ENCODE assay signal across 16 cellular contexts in the genomic region with DNA sequence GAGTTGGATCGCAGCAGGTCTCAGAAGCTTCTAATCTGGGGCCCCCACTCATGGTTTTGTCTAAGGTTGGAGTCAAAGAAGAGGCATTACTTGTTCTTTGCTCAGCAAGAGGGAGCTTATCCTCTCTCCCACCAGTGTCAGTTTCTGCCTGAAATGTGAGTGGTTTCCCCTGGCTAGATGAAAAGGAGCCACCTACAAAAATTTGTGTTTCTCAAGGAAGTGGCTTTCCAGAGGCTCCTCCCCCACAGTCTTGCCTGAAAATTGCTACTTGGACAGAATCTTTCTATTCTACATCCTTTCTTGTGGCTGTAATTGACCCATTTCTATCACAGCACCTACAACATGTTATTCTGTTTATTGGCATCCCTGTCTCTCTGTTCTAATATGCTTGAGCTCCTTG. TPM values are rescaled to one million over a fixed set of nuclear protein-coding genes. Genes with fewer than 3 reads are reported as not detected.
DNase-seq lines count a peak whose midpoint lies in the region; ATAC-seq and TF ChIP-seq lines count a peak whose summit lies in the region.
"Had no signal": no experiment of that assay in that cellular context is flagged by ENCODE, and none has a peak within 500 bp of the region (broad histone marks: within the 10 kb centered on the region; RNA-seq: fewer than 3 reads in every experiment).

No MANE protein-coding gene starts in this region.

- intact Hi-C loops in CD4-positive, alpha-beta T cell (cut with DNase I, micrococcal nuclease): loop anchor here (2.0 to 5.0 kb wide), 4 partner anchors 15 to 49 kb away; a partner anchor contains a TSS
- intact Hi-C loops in activated T-helper 2 cell treated with anti-CD3 and anti-CD28 coated beads, Interferon-gamma antibody, Interleukin-2, Interleukin-4, amounts not matched to agents 10 μg/mL and 5 μg/mL and 100 μg/mL, durations not matched to agents 14 hours and 24 hours and 36 hours (cut with micrococcal nuclease): loop anchor here (2.0 to 5.0 kb wide), 2 partner anchors 37 to 59 kb away; no protein-coding TSS in a partner anchor
- intact Hi-C loops in natural killer cell (cut with micrococcal nuclease): loop anchor here (5.0 kb wide), 2 partner anchors 36 to 61 kb away; a partner anchor contains a TSS
- intact Hi-C loops in ovary (cut with DNase I): loop anchor here in 1 of 4 donors (5.0 kb wide), 1 partner anchor 34 kb away; no protein-coding TSS in a partner anchor
- intact Hi-C loops in prostate gland (cut with DNase I): no loop called here

- ATAC-seq in CD4-positive, alpha-beta T cell (ENCODE audit: poor library complexity): peak; percentile 25
- ATAC-seq in natural killer cell: peak in 2 of 3 donors; percentile 25 to 31

- peak overlapping the region; percentile 93 for H3K27ac Mint-ChIP-seq in CD4-positive, alpha-beta T cell
- H3K27ac Mint-ChIP-seq in IgD-negative memory B cell: peak overlapping the region in 2 of 3 donors; percentile 16 to 72
- no peak overlapping the region for H3K27ac Mint-ChIP-seq in activated T-helper 2 cell treated with anti-CD3 and anti-CD28 coated beads, Interferon-gamma antibody, Interleukin-2, Interleukin-4, amounts not matched to agents 10 μg/mL and 5 μg/mL and 100 μg/mL, durations not matched to agents 14 hours and 24 hours and 36 hours
- H3K27ac Mint-ChIP-seq in natural killer cell: peak overlapping the region; percentile 84 to 87

- POLR2A ChIA-PET in CD4-positive, alpha-beta T cell (lab: Charles Lee): interaction anchor here (0.6 to 7.8 kb wide), 14 partner anchors 11 to 73 kb away, joined by 3 to 220 read pairs (median 9); a partner anchor contains a TSS

- TF ChIP-seq CTCF in CD4-positive, alpha-beta T cell (IDR thresholded peaks at IDR 0.05): no peak
- TF ChIP-seq CTCF in natural killer cell (IDR thresholded peaks at IDR 0.05) (no peak), ovary (IDR thresholded peaks at IDR 0.05) (no peak), prostate gland (IDR thresholded peaks at IDR 0.05) (no peak)

- H3K4me3 Mint-ChIP-seq in CD4-positive, alpha-beta T cell: peak overlapping the region; percentile 87
- peak overlapping the region in 2 of 4 donors; percentile 71 to 92 for H3K4me3 Mint-ChIP-seq in IgD-negative memory B cell
- peak overlapping the region; percentile 60 for H3K4me3 Mint-ChIP-seq in activated T-helper 2 cell treated with anti-CD3 and anti-CD28 coated beads, Interferon-gamma antibody, Interleukin-2, Interleukin-4, amounts not matched to agents 10 μg/mL and 5 μg/mL and 100 μg/mL, durations not matched to agents 14 hours and 24 hours and 36 hours (ENCODE audit: low read depth)
- H3K4me3 Mint-ChIP-seq in natural killer cell: peak overlapping the region; percentile 77

- peaks cover 8% of the 10 kb centered on the region for H3K36me3 Mint-ChIP-seq in CD4-positive, alpha-beta T cell (ENCODE audit: low read depth)
- H3K36me3 Mint-ChIP-seq in IgD-negative memory B cell (peaks cover 3% of the 10 kb centered on the region), natural killer cell (no peaks in the 10 kb centered on the region)
- no peaks in the 10 kb centered on the region for H3K36me3 Mint-ChIP-seq in activated T-helper 2 cell treated with anti-CD3 and anti-CD28 coated beads, Interferon-gamma antibody, Interleukin-2, Interleukin-4, amounts not matched to agents 10 μg/mL and 5 μg/mL and 100 μg/mL, durations not matched to agents 14 hours and 24 hours and 36 hours (ENCODE audit: low read depth)

- DNase-seq in CD4-positive, alpha-beta T cell: no peak
- no peak for DNase-seq in activated T-helper 2 cell treated with anti-CD3 and anti-CD28 coated beads, Interferon-gamma antibody, Interleukin-2, Interleukin-4, amounts not matched to agents 10 μg/mL and 5 μg/mL and 100 μg/mL, durations not matched to agents 14 hours and 24 hours and 36 hours (ENCODE audit: low spot score)
- DNase-seq in natural killer cell: no peak
- DNase-seq in NCI-H1048 (lab: John Stamatoyannopoulos, UW): no peak
- DNase-seq in ovary: no peak
- no peak for DNase-seq in prostate gland (ENCODE audit: low spot score)
- DNase-seq: activated CD4-positive, alpha-beta T cell treated with anti-CD3 and anti-CD28 coated beads, Interleukin-2, amount 50 U/mL, for 4 hours; adrenal gland; BE2C; caudate nucleus; hypothalamus; NCI-H187; stimulated activated CD4-positive, alpha-beta T cell treated with anti-CD3 and anti-CD28 coated beads, Interleukin-12 subunit alpha, Interleukin-12 subunit beta, amount 100 ng/mL, for 4 hours; substantia nigra had no signal

- CTCF ChIA-PET in CD4-positive, alpha-beta T cell (lab: Charles Lee): interaction anchor here (1.0 to 1.8 kb wide), 7 partner anchors 27 to 81 kb away, joined by 3 to 7 read pairs (median 4); no protein-coding TSS in a partner anchor

- no peak for TF ChIP-seq EP300 in ovary (IDR thresholded peaks at IDR 0.05)

- H3K4me3 ChIP-seq in ovary: no peak overlapping the region
- H3K4me3 ChIP-seq in prostate gland: no peak overlapping the region
- H3K4me3 ChIP-seq: adrenal gland had no signal

- H3K9me3 ChIP-seq in CD4-positive, alpha-beta T cell (ENCODE audit: control insufficient read depth, low read length): no peaks in the 10 kb centered on the region
- H3K9me3 ChIP-seq in ovary: no peaks in the 10 kb centered on the region
- no peaks in the 10 kb centered on the region for H3K9me3 ChIP-seq in prostate gland
- H3K9me3 ChIP-seq: adrenal gland, BE2C had no signal

- WGBS in ovary, 3 donors: 88 to 100% (median 94%) methylated on average over 1 of the region's 1 CpG
- 100% methylated on average over 1 of the region's 1 CpG for WGBS in prostate gland

- peak overlapping the region; percentile 66 for H3K27ac ChIP-seq in CD4-positive, alpha-beta T cell (ENCODE audit: low read depth, low read length)
- H3K27ac ChIP-seq in ovary (no peak overlapping the region), prostate gland (no peak overlapping the region)
- H3K27ac ChIP-seq: adrenal gland had no signal

- H3K4me1 ChIP-seq in ovary (ENCODE audit: insufficient read depth) (no peaks in the 10 kb centered on the region), prostate gland (replicated peaks) (no peaks in the 10 kb centered on the region)
- H3K4me1 ChIP-seq: adrenal gland, BE2C had no signal

- H3K9me3 Mint-ChIP-seq in CD4-positive, alpha-beta T cell: no peaks in the 10 kb centered on the region
- H3K9me3 Mint-ChIP-seq in IgD-negative memory B cell: no peaks in the 10 kb centered on the region
- no peaks in the 10 kb centered on the region for H3K9me3 Mint-ChIP-seq in activated T-helper 2 cell treated with anti-CD3 and anti-CD28 coated beads, Interferon-gamma antibody, Interleukin-2, Interleukin-4, amounts not matched to agents 10 μg/mL and 5 μg/mL and 100 μg/mL, durations not matched to agents 14 hours and 24 hours and 36 hours
- no peaks in the 10 kb centered on the region for H3K9me3 Mint-ChIP-seq in natural killer cell

- H3K27me3 Mint-ChIP-seq in CD4-positive, alpha-beta T cell: no peaks in the 10 kb centered on the region
- H3K27me3 Mint-ChIP-seq in IgD-negative memory B cell (peaks cover 3% of the 10 kb centered on the region), natural killer cell (ENCODE audit: low read depth in 2 of 2) (no peaks in the 10 kb centered on the region)
- H3K27me3 Mint-ChIP-seq in activated T-helper 2 cell treated with anti-CD3 and anti-CD28 coated beads, Interferon-gamma antibody, Interleukin-2, Interleukin-4, amounts not matched to agents 10 μg/mL and 5 μg/mL and 100 μg/mL, durations not matched to agents 14 hours and 24 hours and 36 hours (ENCODE audit: low read depth): peaks cover 3% of the 10 kb centered on the region

- TF ChIP-seq POLR2A in ovary (IDR thresholded peaks at IDR 0.05): no peak
- TF ChIP-seq POLR2A in prostate gland (IDR thresholded peaks at IDR 0.05): no peak

- H3K36me3 ChIP-seq in ovary (no peaks in the 10 kb centered on the region), prostate gland (no peaks in the 10 kb centered on the region)
- H3K36me3 ChIP-seq: adrenal gland, BE2C had no signal

- H3K4me1 Mint-ChIP-seq in CD4-positive, alpha-beta T cell (ENCODE audit: low read depth): peaks cover 87% of the 10 kb centered on the region
- H3K4me1 Mint-ChIP-seq in IgD-negative memory B cell (peaks cover 40 to 51% (median 45%) of the 10 kb centered on the region in 3 donors), natural killer cell (peaks cover 55 to 68% of the 10 kb centered on the region in 2 donors)
- H3K4me1 Mint-ChIP-seq in activated T-helper 2 cell treated with anti-CD3 and anti-CD28 coated beads, Interferon-gamma antibody, Interleukin-2, Interleukin-4, amounts not matched to agents 10 μg/mL and 5 μg/mL and 100 μg/mL, durations not matched to agents 14 hours and 24 hours and 36 hours (ENCODE audit: low read depth): peaks cover 45% of the 10 kb centered on the region

- no peaks in the 10 kb centered on the region for H3K27me3 ChIP-seq in CD4-positive, alpha-beta T cell (ENCODE audit: control insufficient read depth, insufficient read depth, low read length)
- H3K27me3 ChIP-seq in ovary (no peaks in the 10 kb centered on the region), prostate gland (replicated peaks; ENCODE audit: insufficient read depth) (no peaks in the 10 kb centered on the region)
- H3K27me3 ChIP-seq: adrenal gland, BE2C had no signal

RNA-seq across cellular contexts. Expression of a gene that starts 37.9 kb away (rescaled TPM):
- total RNA-seq in CD4-positive, alpha-beta T cell: 10 to 100 TPM; 44.1 to 47.8 TPM
- polyA plus RNA-seq in IgD-negative memory B cell (26.1 TPM), ovary (1 to 10 TPM in 1 of 2 donors, under 1 TPM in 1; 0.13 to 1.1 TPM)
- total RNA-seq in activated T-helper 2 cell treated with anti-CD3 and anti-CD28 coated beads, Interferon-gamma antibody, Interleukin-2, Interleukin-4, amounts not matched to agents 10 μg/mL and 5 μg/mL and 100 μg/mL, durations not matched to agents 14 hours and 24 hours and 36 hours: 1.1 and 1.5 TPM in 2 replicates
- total RNA-seq in natural killer cell (10 to 100 TPM; 32.6 to 59.9 (median 56.8) TPM), ovary (under 1 TPM in 4 of 7 donors, not detected in 3; 0.18 to 0.65 (median 0.36) TPM), prostate gland (1 to 10 TPM in 1 of 2 donors, under 1 TPM in 1; 0.40 to 1.7 TPM)
- total RNA-seq: LHCN-M2 had no signal

Comparison
In these comparisons a context has a peak if more than half of its experiments do, and no peak if none do; other contexts are left out.
1. RNA of a gene that starts 37.9 kb away (total RNA-seq): 32.6 to 59.9 TPM in natural killer cell and 44.1 to 47.8 TPM in CD4-positive, alpha-beta T cell; 0.40 to 1.7 TPM in prostate gland, 1.1 to 1.5 TPM in activated T-helper 2 cell treated with anti-CD3 and anti-CD28 coated beads, Interferon-gamma antibody, Interleukin-2, Interleukin-4, amounts not matched to agents 10 μg/mL and 5 μg/mL and 100 μg/mL, durations not matched to agents 14 hours and 24 hours and 36 hours and 0.18 to 0.65 TPM in ovary; every median in the first group is over 10 times any median in the second.